Comparison of ENCODE assay signal across 27 cellular contexts in the genomic region with DNA sequence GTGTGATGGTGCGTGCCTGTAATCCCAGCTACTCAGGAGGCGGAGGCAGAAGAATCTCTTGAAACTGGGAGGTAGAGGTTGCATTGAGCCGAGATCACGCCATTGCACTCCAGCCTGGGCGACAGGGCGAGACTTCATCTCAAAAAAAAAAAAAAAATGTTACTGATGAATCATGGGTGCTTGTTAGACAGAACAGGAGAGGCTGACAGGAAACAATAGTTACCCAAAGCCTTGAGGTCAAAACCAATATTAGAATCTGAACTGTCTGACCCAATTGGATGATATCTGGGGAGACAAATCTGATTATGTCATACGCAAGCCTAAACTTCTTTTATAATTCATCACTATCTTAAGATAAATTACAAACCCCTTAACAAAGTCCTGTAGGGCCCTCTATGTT.
"Had no signal": no experiment of that assay in that cellular context is flagged by ENCODE, and none has a peak within 500 bp of the region (broad histone marks: within the 10 kb centered on the region; RNA-seq: fewer than 3 reads in every experiment).

No MANE protein-coding gene starts in this region.

- H3K9me3 Mint-ChIP-seq: stimulated activated memory B cell treated with anti-CD40 and anti-IgM and Interleukin-4, amounts not matched to agents 10 μg/mL and 1 μg/mL and 100 μg/mL, for 72 hours; stimulated activated naive CD8-positive, alpha-beta T cell treated with anti-CD3 and anti-CD28 coated beads, Interleukin-15, amount 100 ng/mL, for 72 hours; stimulated activated naive CD8-positive, alpha-beta T cell treated with anti-CD3 and anti-CD28 coated beads, Interleukin-15, Interleukin-2, amounts not matched to agents 100 ng/mL and 50 ng/mL, for 24 hours; type B pancreatic cell had no signal

- H3K4me1 ChIP-seq: stomach, suprapubic skin, testis, tibial artery, tibial nerve, transverse colon, upper lobe of left lung, upper lobe of right lung, uterus had no signal

- H3K9me3 ChIP-seq: stomach, suprapubic skin, testis, thoracic aorta, tibial artery, tibial nerve, transverse colon, upper lobe of left lung, upper lobe of right lung, uterus had no signal

- H3K27ac Mint-ChIP-seq: stimulated activated memory B cell treated with anti-CD40 and anti-IgM and Interleukin-4, amounts not matched to agents 10 μg/mL and 1 μg/mL and 100 μg/mL, for 72 hours; stimulated activated naive B cell treated with anti-CD40 and anti-IgM and Interleukin-4, amounts not matched to agents 10 μg/mL and 1 μg/mL and 100 μg/mL, for 72 hours; stimulated activated naive CD8-positive, alpha-beta T cell treated with anti-CD3 and anti-CD28 coated beads, Interleukin-15, Interleukin-2, amounts not matched to agents 100 ng/mL and 50 ng/mL, for 24 hours; type B pancreatic cell had no signal

- DNase-seq: stimulated activated CD4-positive, alpha-beta T cell treated with anti-CD3 and anti-CD28 coated beads, Interleukin-1b, Interleukin-23, amount 100 ng/mL, for 48 hours; stimulated activated CD4-positive, alpha-beta T cell treated with anti-CD3 and anti-CD28 coated beads, Interleukin-2, amount 100 ng/mL, for 24 hours; stimulated activated CD4-positive, alpha-beta T cell treated with anti-CD3 and anti-CD28 coated beads, Interleukin-2, amount 100 ng/mL, for 48 hours; stimulated activated CD4-positive, alpha-beta T cell treated with anti-CD3 and anti-CD28 coated beads, Interleukin-4, amount 100 ng/mL, for 1 hour; stimulated activated CD4-positive, alpha-beta T cell treated with anti-CD3 and anti-CD28 coated beads, Interleukin-4, amount 100 ng/mL, for 24 hours; stimulated activated CD4-positive, alpha-beta T cell treated with anti-CD3 and anti-CD28 coated beads, Interleukin-4, amount 100 ng/mL, for 4 hours; stimulated activated CD8-positive, alpha-beta memory T cell treated with anti-CD3 and anti-CD28 coated beads, Interleukin-4, amount 100 ng/mL, for 48 hours; stimulated activated naive B cell treated with anti-CD40 and anti-IgM and Interleukin-4, amounts not matched to agents 10 μg/mL and 1 μg/mL and 100 μg/mL, for 72 hours; stimulated activated naive CD4-positive, alpha-beta T cell; stimulated activated naive CD4-positive, alpha-beta T cell treated with Interleukin-2 at 50 U/mL for 16 hours; stimulated activated naive CD8-positive, alpha-beta T cell treated with anti-CD3 and anti-CD28 coated beads, Interleukin-15, amount 100 ng/mL, for 72 hours; stimulated activated naive CD8-positive, alpha-beta T cell treated with anti-CD3 and anti-CD28 coated beads, Interleukin-15, Interleukin-2, amounts not matched to agents 100 U/mL and 50 U/mL, for 24 hours; stomach; substantia nigra; testis; tibial artery; transverse colon; trophoblast cell; upper lobe of left lung; upper lobe of right lung; uterus had no signal

- H3K27me3 ChIP-seq: stomach, suprapubic skin, testis, tibial artery, tibial nerve, transverse colon, upper lobe of left lung, upper lobe of right lung, uterus had no signal

- H3K27me3 Mint-ChIP-seq: stimulated activated naive CD8-positive, alpha-beta T cell treated with anti-CD3 and anti-CD28 coated beads, Interleukin-15, amount 100 ng/mL, for 72 hours; stimulated activated naive CD8-positive, alpha-beta T cell treated with anti-CD3 and anti-CD28 coated beads, Interleukin-15, Interleukin-2, amounts not matched to agents 100 ng/mL and 50 ng/mL, for 24 hours; type B pancreatic cell had no signal

- H3K4me3 ChIP-seq: stomach, suprapubic skin, testis, thoracic aorta, tibial artery, tibial nerve, transverse colon, upper lobe of left lung, upper lobe of right lung, uterus had no signal

- H3K36me3 ChIP-seq: stomach, suprapubic skin, thoracic aorta, tibial artery, tibial nerve, transverse colon, upper lobe of left lung, upper lobe of right lung, uterus had no signal

- H3K36me3 Mint-ChIP-seq: stimulated activated memory B cell treated with anti-CD40 and anti-IgM and Interleukin-4, amounts not matched to agents 10 μg/mL and 1 μg/mL and 100 μg/mL, for 72 hours; stimulated activated naive B cell treated with anti-CD40 and anti-IgM and Interleukin-4, amounts not matched to agents 10 μg/mL and 1 μg/mL and 100 μg/mL, for 72 hours; type B pancreatic cell had no signal

- H3K4me1 Mint-ChIP-seq: stimulated activated memory B cell treated with anti-CD40 and anti-IgM and Interleukin-4, amounts not matched to agents 10 μg/mL and 1 μg/mL and 100 μg/mL, for 72 hours; stimulated activated naive B cell treated with anti-CD40 and anti-IgM and Interleukin-4, amounts not matched to agents 10 μg/mL and 1 μg/mL and 100 μg/mL, for 72 hours; stimulated activated naive CD8-positive, alpha-beta T cell treated with anti-CD3 and anti-CD28 coated beads, Interleukin-15, amount 100 ng/mL, for 72 hours had no signal

- H3K27ac ChIP-seq: stomach, suprapubic skin, testis, thoracic aorta, tibial artery, tibial nerve, transverse colon, upper lobe of left lung, upper lobe of right lung, uterus had no signal

- ATAC-seq: stimulated activated memory B cell treated with anti-CD40 and anti-IgM and Interleukin-4, amounts not matched to agents 10 μg/mL and 1 μg/mL and 100 μg/mL, for 72 hours; stimulated activated naive B cell treated with anti-CD40 and anti-IgM and Interleukin-4, amounts not matched to agents 10 μg/mL and 1 μg/mL and 100 μg/mL, for 72 hours; stimulated activated naive CD8-positive, alpha-beta T cell treated with anti-CD3 and anti-CD28 coated beads, Interleukin-15, amount 100 ng/mL, for 72 hours; stimulated activated naive CD8-positive, alpha-beta T cell treated with anti-CD3 and anti-CD28 coated beads, Interleukin-15, Interleukin-2, amounts not matched to agents 100 U/mL and 50 U/mL, for 24 hours; upper lobe of right lung had no signal

- H3K4me3 Mint-ChIP-seq: stimulated activated memory B cell treated with anti-CD40 and anti-IgM and Interleukin-4, amounts not matched to agents 10 μg/mL and 1 μg/mL and 100 μg/mL, for 72 hours; stimulated activated naive B cell treated with anti-CD40 and anti-IgM and Interleukin-4, amounts not matched to agents 10 μg/mL and 1 μg/mL and 100 μg/mL, for 72 hours; stimulated activated naive CD8-positive, alpha-beta T cell treated with anti-CD3 and anti-CD28 coated beads, Interleukin-15, amount 100 ng/mL, for 72 hours; stimulated activated naive CD8-positive, alpha-beta T cell treated with anti-CD3 and anti-CD28 coated beads, Interleukin-15, Interleukin-2, amounts not matched to agents 100 ng/mL and 50 ng/mL, for 24 hours; type B pancreatic cell had no signal
